In the genomic region with DNA sequence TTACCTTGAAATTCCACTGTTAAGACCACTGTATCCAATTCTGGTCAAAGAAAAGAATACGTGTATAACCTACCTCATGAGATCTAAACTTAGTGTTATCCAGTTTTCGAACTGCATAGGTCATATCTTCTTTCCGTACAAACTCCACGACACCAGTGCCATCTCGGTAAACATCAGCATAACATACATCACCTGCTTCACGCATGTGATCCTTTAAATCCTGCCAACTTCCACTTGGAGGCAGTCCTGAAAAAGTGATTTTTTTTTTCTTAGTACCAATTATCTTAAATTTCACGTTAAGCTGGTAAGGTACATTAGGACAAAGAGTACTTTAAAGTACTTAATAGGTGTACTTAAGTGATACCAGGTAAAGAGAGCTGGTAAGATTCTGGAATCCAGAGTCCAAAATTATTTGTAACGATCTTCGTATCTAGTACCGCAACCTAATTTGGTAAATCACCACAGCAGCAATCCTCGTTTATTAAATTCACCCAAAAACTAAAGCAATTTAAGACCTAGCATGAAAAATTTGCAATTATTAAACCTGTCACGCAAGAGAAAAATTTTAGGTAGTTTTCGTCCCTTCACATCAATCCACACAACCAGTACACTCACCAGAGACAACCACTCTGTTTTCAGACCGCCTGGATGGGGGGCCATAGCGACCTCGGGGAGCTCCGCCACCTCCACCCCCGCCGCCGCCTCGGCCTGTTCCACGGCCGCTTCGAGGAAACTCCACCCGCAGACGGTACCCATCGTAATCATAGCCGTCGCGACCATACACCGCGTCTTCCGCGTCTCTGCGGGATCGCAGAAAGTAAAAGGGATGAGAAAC, we compare ENCODE assay signal across 8 cellular contexts. TPM values are rescaled to one million over a fixed set of nuclear protein-coding genes. Genes with fewer than 3 reads are reported as not detected.
DNase-seq lines count a peak whose midpoint lies in the region; ATAC-seq, FAIRE-seq and TF ChIP-seq lines count a peak whose summit lies in the region.

No MANE protein-coding gene starts in this region.

- no TSS peak for BruUV-seq in GM12878 (replicated peaks; lab: Mats Ljungman, UMichigan)

- no peak overlapping the region for H2BK15ac ChIP-seq in mesendoderm (replicated peaks; ENCODE audit: low read depth)

- 3 to 4% (median 4%) methylated on average over 36 of the region's 36 CpGs for WGBS in heart left ventricle, 4 donors
- under 1% methylated on average over 36 of the region's 36 CpGs for WGBS in GM12878 (ENCODE audit: insufficient coverage, insufficient replicate concordance, low lambda C conversion rate, missing lambda C conversion rate)
- no CpG with 5 or more reads among the region's 36 CpGs for WGBS in mesendoderm (ENCODE audit: extremely low coverage, insufficient coverage, low lambda C conversion rate)

- no peak overlapping the region for H2BK120ac ChIP-seq in mesendoderm (ENCODE audit: low read depth, low read length)

- no peaks in the 10 kb centered on the region for H3K27me3 ChIP-seq in heart left ventricle
- no peaks in the 10 kb centered on the region for H3K27me3 ChIP-seq in GM12878 (replicated peaks in 1 of 2; ENCODE audit: control insufficient read depth in 2 of 2, insufficient read depth in 2 of 2, low read length in 1 of 2)
- H3K27me3 ChIP-seq in mesendoderm (ENCODE audit: insufficient read depth, low read length, poor library complexity), result no peaks in the 10 kb centered on the region
- H3K27me3 ChIP-seq in uterus, result no peaks in the 10 kb centered on the region

- H3K36me3 ChIP-seq in heart left ventricle, result peaks cover 0 to 52% (median 49%) of the 10 kb centered on the region in 9 donors
- peaks cover 1 to 30% of the 10 kb centered on the region in 2 experiments; a peak in 3 of 4 replicates for H3K36me3 ChIP-seq in GM12878 (ENCODE audit: control insufficient read depth in 2 of 2, insufficient read depth in 2 of 2, low read length in 1 of 2)
- peaks cover 4% of the 10 kb centered on the region for H3K36me3 ChIP-seq in mesendoderm (ENCODE audit: control insufficient read depth, insufficient read depth, low read length)
- no peaks in the 10 kb centered on the region for H3K36me3 ChIP-seq in uterus

- TF ChIP-seq CTCF in heart left ventricle (IDR thresholded peaks at IDR 0.05), result no peak
- no peak for TF ChIP-seq CTCF in GM12878 (IDR thresholded peaks at IDR 0.05 in 2 of 3, conservative IDR thresholded peaks at IDR 0.05 in 1 of 3; ENCODE audit: control insufficient read depth in 2 of 3, extremely low read depth in 1 of 3, insufficient read depth in 1 of 3, low read depth in 3 of 3, low read length in 3 of 3)
- TF ChIP-seq CTCF in uterus (IDR thresholded peaks at IDR 0.05), result no peak

- H4K20me1 ChIP-seq in GM12878 (ENCODE audit: control insufficient read depth, insufficient read depth), result peaks cover 2% of the 10 kb centered on the region; the same call in 1 of the 2 replicates

- peak overlapping the region; percentile 67 for H2AK5ac ChIP-seq in mesendoderm (ENCODE audit: low read length)

- no peak overlapping the region for H4K8ac ChIP-seq in mesendoderm (ENCODE audit: low read depth, low read length)

- H3K4me1 ChIP-seq in heart left ventricle (peaks cover 16 to 58% (median 39%) of the 10 kb centered on the region in 12 donors), GM12878 (ENCODE audit: control insufficient read depth, insufficient read depth, low read length) (peaks cover 8% of the 10 kb centered on the region; the same call in 1 of the 2 replicates), mesendoderm (ENCODE audit: control insufficient read depth, low read depth, low read length) (peaks cover 2% of the 10 kb centered on the region), uterus (peaks cover 9 to 22% of the 10 kb centered on the region in 2 donors)

- H2BK5ac ChIP-seq in mesendoderm (ENCODE audit: low read length), result no peak overlapping the region

- H3K4me2 ChIP-seq in GM12878 (ENCODE audit: control insufficient read depth, insufficient read depth) (peak overlapping the region; percentile 75), mesendoderm (ENCODE audit: low read length) (peak overlapping the region; percentile 29)

- H3K4me3 ChIP-seq in heart left ventricle (peak overlapping the region; percentile 68 to 96 (median 78)), GM12878 (peak overlapping the region; percentile 98), mesendoderm (ENCODE audit: low read length) (peak overlapping the region; percentile 97), uterus (peak overlapping the region; percentile 73 to 98)

- H4K5ac ChIP-seq in mesendoderm (ENCODE audit: low read length), result no peak overlapping the region

- DNase-seq in heart left ventricle (no peak), cardiac septum (ENCODE audit: low spot score) (no peak), GM12878 (ENCODE audit: low read depth, low spot score) (no peak), mesendoderm (no peak), uterus (no peak), DMS 273 (lab: John Stamatoyannopoulos, UW; ENCODE audit: unreplicated experiment) (no peak), nucleus accumbens (lab: John Stamatoyannopoulos, UW) (no peak)

- intact Hi-C loops in heart left ventricle (cut with DNase I) (loop anchor here in 9 of 10 donors (2.0 to 10.0 kb wide), 10 partner anchors 17 to 881 kb away; a partner anchor contains a TSS), cardiac septum (cut with DNase I) (loop anchor here (2.0 kb wide), 1 partner anchor 41 kb away; no protein-coding TSS in a partner anchor), GM12878 (cut with micrococcal nuclease; ENCODE audit: unreplicated experiment) (loop anchor here (2.0 kb wide), 2 partner anchors 77 to 107 kb away; a partner anchor contains a TSS), uterus (cut with DNase I; ENCODE audit: low total_unique reads) (no loop called here)

- H3K4ac ChIP-seq in mesendoderm (ENCODE audit: low read depth, low read length), result peak overlapping the region; percentile 100

- H3K27ac ChIP-seq in heart left ventricle (peak overlapping the region; percentile 92 to 99 (median 96)), GM12878 (ENCODE audit: control insufficient read depth, insufficient read depth) (peak overlapping the region; percentile 96), mesendoderm (ENCODE audit: low read depth, low read length) (peak overlapping the region; percentile 92), uterus (peak overlapping the region; percentile 94 to 99)

- RAD21 ChIA-PET in GM12878 (lab: Charles Lee; ENCODE audit: unreplicated experiment), result interaction anchor here (0.6 to 3.2 kb wide), 10 partner anchors 8 to 146 kb away, joined by 3 to 22 read pairs (median 4); a partner anchor contains a TSS

- TF ChIP-seq POLR2A in heart left ventricle (IDR thresholded peaks at IDR 0.05), result no peak
- TF ChIP-seq POLR2A in GM12878 (IDR thresholded peaks at IDR 0.05; ENCODE audit: low read depth, low read length), result no peak
- no peak for TF ChIP-seq POLR2A in uterus (IDR thresholded peaks at IDR 0.05)

- FAIRE-seq in GM12878 (lab: Jason Lieb, UNC), result no peak

- CTCF ChIA-PET in GM12878 (lab: Yijun Ruan, JAX), result interaction anchor here (0.6 to 19.6 kb wide), 9 partner anchors 9 to 925 kb away, joined by 3 to 708 read pairs (median 4); a partner anchor contains a TSS

- H3K18ac ChIP-seq in mesendoderm (ENCODE audit: low read length), result peak overlapping the region; percentile 95

- no peak for TF ChIP-seq RAD21 in GM12878 (IDR thresholded peaks at IDR 0.05; ENCODE audit: insufficient read depth, low read depth, low read length)

- peaks cover 61% of the 10 kb centered on the region for H3K79me2 ChIP-seq in GM12878 (ENCODE audit: control insufficient read depth, insufficient read depth, low read length)
- peaks cover 35% of the 10 kb centered on the region for H3K79me2 ChIP-seq in mesendoderm (ENCODE audit: control insufficient read depth, insufficient read depth, low read length)

- H3K56ac ChIP-seq in mesendoderm (ENCODE audit: low read length), result peak overlapping the region; percentile 100

- no peak overlapping the region for H3K23ac ChIP-seq in mesendoderm (ENCODE audit: low read length)

- H3K79me1 ChIP-seq in mesendoderm (ENCODE audit: low read length), result peaks cover 1% of the 10 kb centered on the region

- POLR2A ChIA-PET in GM12878 (lab: Charles Lee), result interaction anchor here (0.7 to 2.9 kb wide), 10 partner anchors 8 to 1096 kb away, joined by 3 to 21 read pairs (median 6); a partner anchor contains a TSS

- H2AFZ ChIP-seq in GM12878 (ENCODE audit: control insufficient read depth, low read depth, low read length), result no peak overlapping the region

- ATAC-seq in heart left ventricle (peak in 1 of 4 donors; percentile 2), GM12878 (peak; percentile 15), HG02798 (IDR thresholded peaks at IDR 0.05; ENCODE audit: poor library complexity, unreplicated experiment) (no peak)

- in situ Hi-C loops in GM12878 (cut with MboI), result no loop called here

- TF ChIP-seq EP300 in GM12878 (IDR thresholded peaks at IDR 0.05; ENCODE audit: borderline replicate concordance in 1 of 2, control insufficient read depth in 1 of 2, low read depth in 2 of 2, low read length in 2 of 2), result no peak

- H3K9me3 ChIP-seq in heart left ventricle (no peaks in the 10 kb centered on the region), GM12878 (replicated peaks; ENCODE audit: control insufficient read depth, insufficient read depth, low read length) (no peaks in the 10 kb centered on the region), uterus (no peaks in the 10 kb centered on the region)

- H3K9ac ChIP-seq in GM12878 (ENCODE audit: control insufficient read depth, insufficient read depth, low read length) (peak overlapping the region; percentile 95), mesendoderm (ENCODE audit: low read length) (peak overlapping the region; percentile 100)

- SMC1A ChIA-PET in GM12878 (lab: Charles Lee; ENCODE audit: uncharacterized antibody, unreplicated experiment), result interaction anchor here (0.9 to 3.1 kb wide), 9 partner anchors 9 to 155 kb away, joined by 3 to 13 read pairs (median 6); a partner anchor contains a TSS

RNA-seq across cellular contexts. Expression of a gene that starts 1.1 kb away (rescaled TPM):
- total RNA-seq in heart left ventricle (100 to 1,000 TPM in 4 of 9 donors, 10 to 100 TPM in 5; 80.8 to 114 (median 99.7) TPM), cardiac septum (105 TPM), GM12878 (2014; rRNA removed) (386 and 445 TPM in 2 replicates), GM12878 (2014; rRNA removed; fragmentation: Illumina TruSeq; extraction: Trizol) (449 and 474 TPM in 2 replicates), GM12878 (2021) (429 and 438 TPM in 2 replicates), uterus (100 to 1,000 TPM; 116 to 429 (median 147) TPM)
- polyA plus RNA-seq in heart left ventricle (100 to 1,000 TPM in 1 of 2 donors, 10 to 100 TPM in 1; 48.2 to 129 TPM), GM12878 (2011; rRNA removed) (451 and 626 TPM in 2 replicates), GM12878 (2014; fragmentation: Illumina TruSeq; extraction: Trizol) (377 and 464 TPM in 2 replicates), GM12878 (2014; fragmentation: Nextera tagmentation; extraction: Ambion mirVana) (100 to 1,000 TPM; 101 to 104 TPM), GM12878 (2014; rRNA removed) (392 and 421 TPM in 2 replicates), GM12878 (2016; fragmentation: Nextera tagmentation; extraction: Ambion mirVana) (100 to 1,000 TPM; 387 to 420 TPM)
- 908 and 925 TPM in 2 replicates for total RNA-seq in GM12878 (2013; cell fraction: nucleolus; rRNA removed)
- 92.6 TPM for polyA plus RNA-seq in GM12878 (2011; ENCODE audit: low read depth)
- polyA plus RNA-seq in GM12878 (2011; cell fraction: cytosol; rRNA removed), result 202 and 387 TPM in 2 replicates
- polyA plus RNA-seq in GM12878 (2011; cell fraction: nucleus; rRNA removed), result 1,046 and 1,298 TPM in 2 replicates
- 174 and 210 TPM in 2 replicates for polyA plus RNA-seq in GM12878 (2012)
- 321 and 353 TPM in 2 replicates for polyA minus RNA-seq in GM12878 (2011; rRNA and poly(A)+ RNA removed)
- polyA minus RNA-seq in GM12878 (2011; cell fraction: cytosol; rRNA and poly(A)+ RNA removed), result 159 and 182 TPM in 2 replicates
- polyA minus RNA-seq in GM12878 (2011; cell fraction: nucleus; rRNA and poly(A)+ RNA removed), result 566 and 707 TPM in 2 replicates
- polyA plus RNA-seq in mesendoderm (2013, experiment 1 of 2), result 461 TPM
- polyA plus RNA-seq in mesendoderm (2013, experiment 2 of 2), result 462 TPM

RNA-seq across cellular contexts. Expression of a gene that starts 17.9 kb away (rescaled TPM):
- 10 to 100 TPM; 58.9 to 85.6 (median 62.6) TPM for total RNA-seq in heart left ventricle
- 10 to 100 TPM; 18.2 to 46.4 TPM for polyA plus RNA-seq in heart left ventricle
- 55.3 TPM for total RNA-seq in cardiac septum
- 36.1 and 37.5 TPM in 2 replicates for total RNA-seq in GM12878 (2013; cell fraction: nucleolus; rRNA removed)
- 22.4 and 25.0 TPM in 2 replicates for total RNA-seq in GM12878 (2014; rRNA removed)
- total RNA-seq in GM12878 (2014; rRNA removed; fragmentation: Illumina TruSeq; extraction: Trizol), result 23.4 and 23.7 TPM in 2 replicates
- total RNA-seq in GM12878 (2021), result 22.9 and 25.7 TPM in 2 replicates
- 9.9 TPM for polyA plus RNA-seq in GM12878 (2011; ENCODE audit: low read depth)
- polyA plus RNA-seq in GM12878 (2011; rRNA removed), result 26.2 and 27.1 TPM in 2 replicates
- 18.8 and 20.1 TPM in 2 replicates for polyA plus RNA-seq in GM12878 (2011; cell fraction: cytosol; rRNA removed)
- polyA plus RNA-seq in GM12878 (2011; cell fraction: nucleus; rRNA removed), result 26.6 and 31.7 TPM in 2 replicates
- polyA plus RNA-seq in GM12878 (2012), result 14.5 and 15.0 TPM in 2 replicates
- 28.2 and 32.4 TPM in 2 replicates for polyA plus RNA-seq in GM12878 (2014; fragmentation: Illumina TruSeq; extraction: Trizol)
- 10 to 100 TPM in 1 of 2 experiments, 1 to 10 TPM in 1; 9.5 to 11.7 TPM for polyA plus RNA-seq in GM12878 (2014; fragmentation: Nextera tagmentation; extraction: Ambion mirVana)
- 13.7 and 15.1 TPM in 2 replicates for polyA plus RNA-seq in GM12878 (2014; rRNA removed)
- polyA plus RNA-seq in GM12878 (2016; fragmentation: Nextera tagmentation; extraction: Ambion mirVana), result 10 to 100 TPM; 14.8 to 18.2 TPM
- polyA minus RNA-seq in GM12878 (2011; rRNA and poly(A)+ RNA removed), result 39.4 and 50.4 TPM in 2 replicates
- polyA minus RNA-seq in GM12878 (2011; cell fraction: cytosol; rRNA and poly(A)+ RNA removed), result 13.8 and 19.4 TPM in 2 replicates
- 18.6 and 25.8 TPM in 2 replicates for polyA minus RNA-seq in GM12878 (2011; cell fraction: nucleus; rRNA and poly(A)+ RNA removed)
- polyA plus RNA-seq in mesendoderm (2013, experiment 1 of 2), result 43.9 TPM
- polyA plus RNA-seq in mesendoderm (2013, experiment 2 of 2), result 44.0 TPM
- 100 to 1,000 TPM in 2 of 4 donors, 10 to 100 TPM in 2; 58.8 to 133 (median 110) TPM for total RNA-seq in uterus

RNA-seq across cellular contexts. Expression of a gene that starts 50.7 kb away (rescaled TPM):
- total RNA-seq in heart left ventricle, result 10 to 100 TPM; 37.6 to 68.5 (median 42.8) TPM
- 10 to 100 TPM; 29.6 to 39.9 TPM for polyA plus RNA-seq in heart left ventricle
- 46.6 TPM for total RNA-seq in cardiac septum
- 2.4 and 2.9 TPM in 2 replicates for total RNA-seq in GM12878 (2013; cell fraction: nucleolus; rRNA removed)
- total RNA-seq in GM12878 (2014; rRNA removed), result 2.7 and 2.9 TPM in 2 replicates
- total RNA-seq in GM12878 (2014; rRNA removed; fragmentation: Illumina TruSeq; extraction: Trizol), result 4.1 and 6.3 TPM in 2 replicates
- total RNA-seq in GM12878 (2021), result 6.6 and 7.4 TPM in 2 replicates
- polyA plus RNA-seq in GM12878 (2011; ENCODE audit: low read depth), result 0.16 TPM
- 0.49 and 0.50 TPM in 2 replicates for polyA plus RNA-seq in GM12878 (2011; rRNA removed)
- polyA plus RNA-seq in GM12878 (2011; cell fraction: cytosol; rRNA removed), result 0.97 and 1.2 TPM in 2 replicates
- polyA plus RNA-seq in GM12878 (2011; cell fraction: nucleus; rRNA removed), result 3.0 and 4.4 TPM in 2 replicates
- polyA plus RNA-seq in GM12878 (2012), result 0.45 and 0.54 TPM in 2 replicates
- 2.4 and 5.6 TPM in 2 replicates for polyA plus RNA-seq in GM12878 (2014; fragmentation: Illumina TruSeq; extraction: Trizol)
- under 1 TPM; 0.24 to 0.80 TPM for polyA plus RNA-seq in GM12878 (2014; fragmentation: Nextera tagmentation; extraction: Ambion mirVana)
- 5.7 and 7.0 TPM in 2 replicates for polyA plus RNA-seq in GM12878 (2014; rRNA removed)
- under 1 TPM; 0.55 to 0.71 TPM for polyA plus RNA-seq in GM12878 (2016; fragmentation: Nextera tagmentation; extraction: Ambion mirVana)
- polyA minus RNA-seq in GM12878 (2011; rRNA and poly(A)+ RNA removed), result 0.22 and 0.72 TPM in 2 replicates
- 0.94 TPM in 1 of 2 replicates, not detected in the other for polyA minus RNA-seq in GM12878 (2011; cell fraction: cytosol; rRNA and poly(A)+ RNA removed)
- 0.97 and 1.1 TPM in 2 replicates for polyA minus RNA-seq in GM12878 (2011; cell fraction: nucleus; rRNA and poly(A)+ RNA removed)
- 7.0 TPM for polyA plus RNA-seq in mesendoderm (2013, experiment 1 of 2)
- polyA plus RNA-seq in mesendoderm (2013, experiment 2 of 2), result 7.6 TPM
- 10 to 100 TPM in 3 of 4 donors, 1 to 10 TPM in 1; 7.9 to 63.6 (median 18.8) TPM for total RNA-seq in uterus
